1 cellular context compared by ENCODE assay signal in genomic region chr1:209435654-209436566, GRCh38.
TF ChIP-seq lines count a peak whose summit lies in the region.

No MANE protein-coding gene starts in this region.

TF ChIP-seq in WTC11, 78 proteins besides CTCF, POLR2A, EP300 and RAD21 (continued from another document):
- TF ChIP-seq AFF4 (CRISPR knock-in tag; IDR thresholded peaks at IDR 0.05; ENCODE audit: borderline replicate concordance) (no peak), USF2 (CRISPR knock-in tag; IDR thresholded peaks at IDR 0.05) (no peak), FOXJ3 (CRISPR knock-in tag; IDR thresholded peaks at IDR 0.05; ENCODE audit: borderline replicate concordance) (no peak), HMGXB4 (CRISPR knock-in tag; IDR thresholded peaks at IDR 0.05) (no peak), ZBTB43 (CRISPR knock-in tag; IDR thresholded peaks at IDR 0.05) (no peak), NFE2L1 (CRISPR knock-in tag; IDR thresholded peaks at IDR 0.05) (no peak)
